In the genomic region with DNA sequence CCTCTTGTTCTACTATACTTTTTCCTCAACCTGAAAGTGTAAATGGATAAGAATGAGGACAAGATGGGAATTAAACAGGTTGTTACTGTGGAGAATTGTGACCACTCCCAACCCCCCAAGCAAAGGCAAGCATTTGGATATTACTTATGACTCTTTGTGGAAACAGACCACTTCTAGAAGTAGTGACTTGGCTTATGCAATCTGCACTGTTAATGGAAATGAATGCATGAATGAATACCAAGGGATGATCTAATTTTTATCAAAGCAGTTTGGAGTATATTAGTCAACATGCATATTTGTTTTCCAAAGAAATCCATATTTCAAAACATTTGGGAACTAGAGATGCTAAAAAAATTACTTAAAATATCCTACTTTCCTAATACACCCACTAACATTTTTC, we compare ENCODE assay signal across 22 cellular contexts. TPM values are rescaled to one million over a fixed set of nuclear protein-coding genes. Genes with fewer than 3 reads are reported as not detected.
A peak's percentile ranks its signal among the peaks of the same experiment; 100 is the strongest.
DNase-seq lines count a peak whose midpoint lies in the region; ATAC-seq, FAIRE-seq and TF ChIP-seq lines count a peak whose summit lies in the region.
"Had no signal": no experiment of that assay in that cellular context is flagged by ENCODE, and none has a peak within 500 bp of the region (broad histone marks: within the 10 kb centered on the region; RNA-seq: fewer than 3 reads in every experiment).

No MANE protein-coding gene starts in this region.

- H3K36me3 ChIP-seq in left lung (peaks cover 0 to 27% of the 10 kb centered on the region in 2 donors), skeletal muscle tissue (ENCODE audit: control insufficient read depth in 3 of 3, insufficient read depth in 3 of 3, low read length in 3 of 3) (peaks cover 7 to 20% (median 13%) of the 10 kb centered on the region in 3 donors), Peyer's patch (no peaks in the 10 kb centered on the region)
- H3K36me3 ChIP-seq in CD8-positive, alpha-beta T cell (ENCODE audit: insufficient read depth, low read length): no peaks in the 10 kb centered on the region

- H3K4me1 ChIP-seq in left lung (no peaks in the 10 kb centered on the region), skeletal muscle tissue (ENCODE audit: control insufficient read depth in 3 of 3, insufficient read depth in 3 of 3, low read length in 3 of 3) (peaks cover 70 to 72% (median 71%) of the 10 kb centered on the region in 3 donors), Peyer's patch (no peaks in the 10 kb centered on the region)
- no peaks in the 10 kb centered on the region for H3K4me1 ChIP-seq in CD8-positive, alpha-beta T cell (ENCODE audit: insufficient read depth, low read length)

- intact Hi-C loops in left lung (cut with DNase I): no loop called here
- intact Hi-C loops in CD8-positive, alpha-beta T cell (cut with DNase I, micrococcal nuclease): no loop called here

- H3K27me3 Mint-ChIP-seq in HFFc6 (ENCODE audit: insufficient read depth): no peaks in the 10 kb centered on the region
- no peaks in the 10 kb centered on the region for H3K27me3 Mint-ChIP-seq in CD8-positive, alpha-beta T cell (ENCODE audit: low read depth)
- H3K27me3 Mint-ChIP-seq: brain; stimulated activated naive CD8-positive, alpha-beta T cell treated with anti-CD3 and anti-CD28 coated beads, Interleukin-15, Interleukin-2, amounts not matched to agents 100 ng/mL and 50 ng/mL, for 24 hours had no signal

- H3K4me3 ChIP-seq in left lung: no peak overlapping the region
- no peak overlapping the region for H3K4me3 ChIP-seq in skeletal muscle tissue (ENCODE audit: low read length in 3 of 3)
- no peak overlapping the region for H3K4me3 ChIP-seq in CD8-positive, alpha-beta T cell (ENCODE audit: low read depth, low read length)
- H3K4me3 ChIP-seq in Peyer's patch: no peak overlapping the region
- H3K4me3 ChIP-seq: K562, MG63, tibial nerve had no signal

- no peak overlapping the region for H3K9ac ChIP-seq in skeletal muscle tissue (ENCODE audit: low read depth in 1 of 3, low read length in 3 of 3)

- peak overlapping the region; percentile 57; the same call in 1 of the 2 replicates for H3K27ac Mint-ChIP-seq in HFFc6
- H3K27ac Mint-ChIP-seq in CD8-positive, alpha-beta T cell: no peak overlapping the region
- H3K27ac Mint-ChIP-seq: activated CD4-positive, alpha-beta memory T cell treated with anti-CD3 and anti-CD28 coated beads, Interleukin-2, amount 10 ng/mL, durations not matched to agents 7 days and 5 days; naive thymus-derived CD8-positive, alpha-beta T cell; stimulated activated naive CD8-positive, alpha-beta T cell treated with anti-CD3 and anti-CD28 coated beads, Interleukin-15, Interleukin-2, amounts not matched to agents 100 ng/mL and 50 ng/mL, for 24 hours had no signal

- CTCF ChIA-PET in CD8-positive, alpha-beta T cell (lab: Charles Lee): interaction anchor here (1.2 kb wide), 1 partner anchor 10 kb away, joined by 4 read pairs; no protein-coding TSS in a partner anchor
- CTCF ChIA-PET in GM10248 (lab: Yijun Ruan, JAX): no interaction called here

- H3K9me3 ChIP-seq in left lung (no peaks in the 10 kb centered on the region), skeletal muscle tissue (ENCODE audit: control insufficient read depth in 3 of 3, low read length in 3 of 3) (no peaks in the 10 kb centered on the region), Peyer's patch (no peaks in the 10 kb centered on the region)
- H3K9me3 ChIP-seq in CD8-positive, alpha-beta T cell (ENCODE audit: low read length): no peaks in the 10 kb centered on the region
- H3K9me3 ChIP-seq: MG63, tibial nerve had no signal

- no peak overlapping the region for H3K4me3 Mint-ChIP-seq in HFFc6
- H3K4me3 Mint-ChIP-seq in CD8-positive, alpha-beta T cell: no peak overlapping the region
- H3K4me3 Mint-ChIP-seq: activated CD4-positive, alpha-beta memory T cell treated with anti-CD3 and anti-CD28 coated beads, Interleukin-2, amount 10 ng/mL, durations not matched to agents 7 days and 5 days; brain; naive thymus-derived CD8-positive, alpha-beta T cell; stimulated activated naive CD8-positive, alpha-beta T cell treated with anti-CD3 and anti-CD28 coated beads, Interleukin-15, Interleukin-2, amounts not matched to agents 100 ng/mL and 50 ng/mL, for 24 hours had no signal

- TF ChIP-seq CTCF in HFFc6 (IDR thresholded peaks at IDR 0.05) (no peak), left lung (IDR thresholded peaks at IDR 0.05) (no peak), GM10248 (IDR thresholded peaks at IDR 0.05; ENCODE audit: control extremely low read depth, extremely low read depth, low read depth, missing control alignments) (no peak), Peyer's patch (IDR thresholded peaks at IDR 0.05) (no peak)
- TF ChIP-seq CTCF in CD8-positive, alpha-beta T cell (IDR thresholded peaks at IDR 0.05): no peak

- peak overlapping the region; percentile 37 for H3K27ac ChIP-seq in epithelial cell of prostate
- H3K27ac ChIP-seq in left lung: no peak overlapping the region
- peak overlapping the region; percentile 65 for H3K27ac ChIP-seq in skeletal muscle tissue (ENCODE audit: low read depth, low read length)
- H3K27ac ChIP-seq in CD8-positive, alpha-beta T cell (ENCODE audit: low read depth, low read length): no peak overlapping the region
- H3K27ac ChIP-seq in Peyer's patch: peak overlapping the region in 1 of 4 donors; percentile 13

- peak; percentile 16 for DNase-seq in HFFc6
- no peak for DNase-seq in epithelial cell of prostate (ENCODE audit: low read depth, low spot score)
- no peak for DNase-seq in left lung
- no peak for DNase-seq in CD8-positive, alpha-beta T cell
- DNase-seq in GM10248 (ENCODE audit: extremely low spot score): no peak
- DNase-seq in H54 (ENCODE audit: insufficient read length, low spot score): no peak
- no peak for DNase-seq in Peyer's patch
- DNase-seq: activated CD4-positive, alpha-beta memory T cell treated with anti-CD3 and anti-CD28 coated beads, Interleukin-2, amount 10 ng/mL, durations not matched to agents 7 days and 5 days; left colon; MG63; naive thymus-derived CD8-positive, alpha-beta T cell; NCI-H1436; NCI-H510A; SHP77 treated with DMSO at 0.1 percent for 48 hours; stimulated activated CD4-positive, alpha-beta T cell treated with anti-CD3 and anti-CD28 coated beads, Interleukin-15, amount 100 ng/mL, for 24 hours had no signal

- ATAC-seq in left lung: peak; percentile 25
- ATAC-seq in CD8-positive, alpha-beta T cell: no peak
- ATAC-seq: activated CD4-positive, CD25-positive, alpha-beta regulatory T cell treated with anti-CD3 and anti-CD28 coated beads, Interleukin-2, amount 50 U/mL, for 24 hours; K562; left colon; naive thymus-derived CD8-positive, alpha-beta T cell had no signal

- TF ChIP-seq POLR2A in H54 (IDR thresholded peaks at IDR 0.05; ENCODE audit: low read depth, low read length): no peak
- TF ChIP-seq POLR2A in Peyer's patch (IDR thresholded peaks at IDR 0.05): no peak

- peaks cover 37% of the 10 kb centered on the region for H3K36me3 Mint-ChIP-seq in HFFc6 (ENCODE audit: low read depth)
- no peaks in the 10 kb centered on the region for H3K36me3 Mint-ChIP-seq in CD8-positive, alpha-beta T cell
- H3K36me3 Mint-ChIP-seq: naive thymus-derived CD8-positive, alpha-beta T cell had no signal

- POLR2A ChIA-PET in CD8-positive, alpha-beta T cell (lab: Charles Lee): no interaction called here
- POLR2A ChIA-PET in GM10248 (lab: Yijun Ruan, JAX): no interaction called here

- no peaks in the 10 kb centered on the region for H3K9me3 Mint-ChIP-seq in HFFc6
- H3K9me3 Mint-ChIP-seq in CD8-positive, alpha-beta T cell: no peaks in the 10 kb centered on the region
- H3K9me3 Mint-ChIP-seq: activated CD4-positive, alpha-beta memory T cell treated with anti-CD3 and anti-CD28 coated beads, Interleukin-2, amount 10 ng/mL, durations not matched to agents 7 days and 5 days; CD14-positive monocyte; naive thymus-derived CD8-positive, alpha-beta T cell; stimulated activated naive CD8-positive, alpha-beta T cell treated with anti-CD3 and anti-CD28 coated beads, Interleukin-15, Interleukin-2, amounts not matched to agents 100 ng/mL and 50 ng/mL, for 24 hours had no signal

- H3K4me1 Mint-ChIP-seq in HFFc6 (ENCODE audit: low read depth): peaks cover 59% of the 10 kb centered on the region
- no peaks in the 10 kb centered on the region for H3K4me1 Mint-ChIP-seq in CD8-positive, alpha-beta T cell (ENCODE audit: low read depth)
- H3K4me1 Mint-ChIP-seq: activated CD4-positive, alpha-beta memory T cell treated with anti-CD3 and anti-CD28 coated beads, Interleukin-2, amount 10 ng/mL, durations not matched to agents 7 days and 5 days; CD14-positive monocyte; naive thymus-derived CD8-positive, alpha-beta T cell had no signal

- H3K27me3 ChIP-seq in left lung (no peaks in the 10 kb centered on the region), skeletal muscle tissue (ENCODE audit: control insufficient read depth in 3 of 3, insufficient read depth in 3 of 3, low read length in 3 of 3) (no peaks in the 10 kb centered on the region), Peyer's patch (no peaks in the 10 kb centered on the region)
- no peaks in the 10 kb centered on the region for H3K27me3 ChIP-seq in CD8-positive, alpha-beta T cell (ENCODE audit: insufficient read depth, low read length)
- H3K27me3 ChIP-seq: MG63, tibial nerve had no signal

- no peak for FAIRE-seq in H54 (lab: Jason Lieb, UNC)
- FAIRE-seq: K562 had no signal

RNA-seq across cellular contexts. Expression of gene AMOTL1, which starts 35.3 kb away (rescaled TPM):
- 10 to 100 TPM; 43.1 to 65.9 (median 48.4) TPM for total RNA-seq in HFFc6 (2021; fragmentation: NEBNext Ultra II Directional; extraction: Animal tissue kit (Norgen Biotek cat#: 25700))
- total RNA-seq in left lung (10 to 100 TPM; 42.7 to 52.0 TPM), skeletal muscle tissue (79.3 TPM), Peyer's patch (10 to 100 TPM in 1 of 4 donors, 1 to 10 TPM in 3; 2.5 to 19.0 (median 7.2) TPM)
- total RNA-seq in CD8-positive, alpha-beta T cell: under 1 TPM; 0.19 to 0.39 TPM

Comparison
In these comparisons a context has a peak if more than half of its experiments do, and no peak if none do; other contexts are left out.
1. H3K27ac ChIP-seq: peak in epithelial cell of prostate (single experiment) and skeletal muscle tissue (single experiment); none in left lung (0 of 2) and CD8-positive, alpha-beta T cell (single experiment).